ENCODE assay signal across 19 cellular contexts in genomic region chr5:14155730-14156129, GRCh38. TPM values are rescaled to one million over a fixed set of nuclear protein-coding genes. Genes with fewer than 3 reads are reported as not detected.
DNase-seq lines count a peak whose midpoint lies in the region; ATAC-seq, FAIRE-seq and TF ChIP-seq lines count a peak whose summit lies in the region.
"Had no signal": no experiment of that assay in that cellular context is flagged by ENCODE, and none has a peak within 500 bp of the region (broad histone marks: within the 10 kb centered on the region; RNA-seq: fewer than 3 reads in every experiment).

No MANE protein-coding gene starts in this region.

- no TSS peak for BruUV-seq in PC-3 (replicated peaks; lab: Mats Ljungman, UMichigan)

- H2AFZ ChIP-seq in PC-3 (ENCODE audit: low read length) (no peak overlapping the region), fibroblast of lung (ENCODE audit: low read length) (no peak overlapping the region)
- H2AFZ ChIP-seq: hepatocyte had no signal

- peaks cover 6% of the 10 kb centered on the region; the same call in 1 of the 2 replicates for H3K36me3 ChIP-seq in PC-3 (ENCODE audit: low read depth, low read length)
- H3K36me3 ChIP-seq in fibroblast of lung (ENCODE audit: control insufficient read depth, insufficient read depth, low read length), result no peaks in the 10 kb centered on the region
- no peaks in the 10 kb centered on the region for H3K36me3 ChIP-seq in stomach smooth muscle (ENCODE audit: control insufficient read depth in 2 of 2, insufficient read depth in 2 of 2, low read length in 2 of 2)
- H3K36me3 ChIP-seq: adrenal gland had no signal

- DNase-seq in GM12892 (ENCODE audit: insufficient read length) (no peak), PC-3 (no peak), fibroblast of lung (ENCODE audit: low read depth in 2 of 2) (no peak), islet precursor cell (no peak), NCI-H82 (lab: John Stamatoyannopoulos, UW) (no peak)
- DNase-seq: activated CD4-positive, alpha-beta T cell treated with anti-CD3 and anti-CD28 coated beads for 1 hour; activated effector memory CD4-positive, alpha-beta T cell treated with Interleukin-2 at 50 U/mL for 16 hours; adrenal gland; C1 segment of cervical spinal cord; central memory CD4-positive, alpha-beta T cell; effector CD4-positive, alpha-beta T cell; mucosa of descending colon; NCI-H446 treated with DMSO at 0.1 percent for 48 hours; small intestine; T-helper 9 cell; testis had no signal

- peak overlapping the region; percentile 15; the same call in 1 of the 2 replicates for H3K9ac ChIP-seq in PC-3 (ENCODE audit: low read length)
- no peak overlapping the region for H3K9ac ChIP-seq in fibroblast of lung (ENCODE audit: insufficient read depth, low read length)
- no peak overlapping the region for H3K9ac ChIP-seq in stomach smooth muscle (ENCODE audit: low read length in 2 of 2)

- CTCF ChIA-PET in PC-3 (lab: Charles Lee), result no interaction called here

- H3K9me2 ChIP-seq in PC-3 (replicated peaks; ENCODE audit: low read length), result no peaks in the 10 kb centered on the region

- TF ChIP-seq CTCF in PC-3 (conservative IDR thresholded peaks at IDR 0.05; ENCODE audit: low read depth, low read length) (no peak), fibroblast of lung (conservative IDR thresholded peaks at IDR 0.05 in 1 of 2, IDR thresholded peaks at IDR 0.05 in 1 of 2; ENCODE audit: low read depth in 1 of 2, low read length in 2 of 2) (no peak)

- H3K79me2 ChIP-seq in PC-3 (ENCODE audit: low read length), result peaks cover 98% of the 10 kb centered on the region
- peaks cover 92% of the 10 kb centered on the region for H3K79me2 ChIP-seq in fibroblast of lung (ENCODE audit: control insufficient read depth, insufficient read depth, low read length)

- H3K4me3 ChIP-seq in PC-3 (ENCODE audit: low read length) (peak overlapping the region; percentile 63), fibroblast of lung (replicated peaks in 1 of 4; ENCODE audit: control extremely low read depth in 1 of 4, insufficient read depth in 1 of 4, low read depth in 3 of 4, low read length in 4 of 4) (peak overlapping the region in 3 of 4 experiments; percentile 2 to 47 (median 14)), stomach smooth muscle (ENCODE audit: low read length in 2 of 2) (peak overlapping the region in 1 of 2 donors; percentile 57)
- H3K4me3 ChIP-seq: adrenal gland, hepatocyte, mucosa of descending colon, testis had no signal

- peak overlapping the region; percentile 83 for H3K4me2 ChIP-seq in PC-3 (ENCODE audit: low read length)
- H3K4me2 ChIP-seq in fibroblast of lung (ENCODE audit: extremely low read depth, insufficient read depth, low read length), result peak overlapping the region; percentile 81

- peak; percentile 44 for FAIRE-seq in GM12892 (lab: Jason Lieb, UNC)
- FAIRE-seq: small intestine had no signal

- peaks cover 63% of the 10 kb centered on the region for H4K20me1 ChIP-seq in PC-3 (ENCODE audit: low read length)
- no peaks in the 10 kb centered on the region for H4K20me1 ChIP-seq in fibroblast of lung (ENCODE audit: control insufficient read depth, extremely low read depth, insufficient read depth, low read length)

- H3K9me3 ChIP-seq in PC-3 (ENCODE audit: low read length), result no peaks in the 10 kb centered on the region
- H3K9me3 ChIP-seq in fibroblast of lung (ENCODE audit: control insufficient read depth, insufficient read depth, low read depth, low read length), result no peaks in the 10 kb centered on the region
- H3K9me3 ChIP-seq in stomach smooth muscle (ENCODE audit: control insufficient read depth in 2 of 2, low read length in 2 of 2), result no peaks in the 10 kb centered on the region
- H3K9me3 ChIP-seq: adrenal gland, mucosa of descending colon, testis had no signal

- intact Hi-C loops in PC-3 (cut with micrococcal nuclease), result loop anchor here (1.0 to 2.0 kb wide), 2 partner anchors 35 to 113 kb away; no protein-coding TSS in a partner anchor

- POLR2A ChIA-PET in PC-3 (lab: Charles Lee; ENCODE audit: unreplicated experiment), result no interaction called here

- H3F3A ChIP-seq in PC-3 (ENCODE audit: low read length, unreplicated experiment), result peaks cover 8% of the 10 kb centered on the region

- H3K27ac ChIP-seq in PC-3 (ENCODE audit: low read length), result peak overlapping the region; percentile 94
- peak overlapping the region; percentile 88 for H3K27ac ChIP-seq in fibroblast of lung (ENCODE audit: insufficient read depth, low read length)
- H3K27ac ChIP-seq in stomach smooth muscle (ENCODE audit: low read length), result peak overlapping the region; percentile 80
- H3K27ac ChIP-seq: testis had no signal

- ATAC-seq in PC-3 (no peak), HG03159 (IDR thresholded peaks at IDR 0.05; ENCODE audit: unreplicated experiment) (no peak)

- no peak for TF ChIP-seq POLR2A in GM12892 (IDR thresholded peaks at IDR 0.05; ENCODE audit: low read depth, low read length)

- H3K4me1 ChIP-seq in PC-3 (ENCODE audit: insufficient read depth, low read length) (peaks cover 76% of the 10 kb centered on the region), fibroblast of lung (ENCODE audit: control insufficient read depth, extremely low read depth, insufficient read depth, low read length) (peaks cover 46% of the 10 kb centered on the region), stomach smooth muscle (ENCODE audit: control insufficient read depth, insufficient read depth, low read length) (peaks cover 30% of the 10 kb centered on the region)

- no peaks in the 10 kb centered on the region for H3K27me3 ChIP-seq in PC-3 (ENCODE audit: low read length)
- H3K27me3 ChIP-seq in fibroblast of lung (ENCODE audit: control insufficient read depth, insufficient read depth, low read length), result no peaks in the 10 kb centered on the region
- no peaks in the 10 kb centered on the region for H3K27me3 ChIP-seq in stomach smooth muscle (ENCODE audit: control insufficient read depth in 1 of 2, insufficient read depth in 2 of 2, low read length in 2 of 2)
- H3K27me3 ChIP-seq: adrenal gland, hepatocyte, testis had no signal

RNA-seq across cellular contexts. Expression of gene TRIO, which starts 12.6 kb away (rescaled TPM):
- polyA plus RNA-seq in GM12892 (2012; ENCODE audit: missing spikeins), result 77.8 TPM
- 211 and 271 TPM in 2 replicates for total RNA-seq in PC-3 (2014; rRNA removed)
- total RNA-seq in fibroblast of lung, result 139 and 281 TPM in 2 replicates
- 120 and 134 TPM in 2 replicates for polyA plus RNA-seq in fibroblast of lung
- 77.4 and 100 TPM in 2 replicates for polyA plus RNA-seq in fibroblast of lung (2012)
- polyA minus RNA-seq in fibroblast of lung (ENCODE audit: low replicate concordance), result 721 and 815 TPM in 2 replicates
